9 cellular contexts compared by ENCODE assay signal in genomic region chr7:100477871-100478248, GRCh38. TPM values are rescaled to one million over a fixed set of nuclear protein-coding genes. Genes with fewer than 3 reads are reported as not detected.
DNase-seq lines count a peak whose midpoint lies in the region; ATAC-seq and TF ChIP-seq lines count a peak whose summit lies in the region.
"Had no signal": no experiment of that assay in that cellular context is flagged by ENCODE, and none has a peak within 500 bp of the region (broad histone marks: within the 10 kb centered on the region; RNA-seq: fewer than 3 reads in every experiment).

No MANE protein-coding gene starts in this region.

- H3K9me3 ChIP-seq in BE2C (no peaks in the 10 kb centered on the region), MG63 (no peaks in the 10 kb centered on the region), neural cell (ENCODE audit: low read length) (no peaks in the 10 kb centered on the region)
- no peaks in the 10 kb centered on the region for H3K9me3 ChIP-seq in effector memory CD4-positive, alpha-beta T cell (ENCODE audit: control insufficient read depth, low read length)

- peaks cover 3% of the 10 kb centered on the region for H3K4me1 ChIP-seq in BE2C
- H3K4me1 ChIP-seq in effector memory CD4-positive, alpha-beta T cell (ENCODE audit: control insufficient read depth, insufficient read depth, low read length, poor library complexity, severe bottlenecking): peaks cover 53% of the 10 kb centered on the region

- H3K27ac ChIP-seq in effector memory CD4-positive, alpha-beta T cell (ENCODE audit: insufficient read depth, low read length, poor library complexity, severe bottlenecking): peak overlapping the region; percentile 88
- no peak overlapping the region for H3K27ac ChIP-seq in neural cell (ENCODE audit: low read length)

- no peak overlapping the region for H3K4me2 ChIP-seq in neural cell (ENCODE audit: low read length)

- H3K27me3 ChIP-seq in BE2C (no peaks in the 10 kb centered on the region), MG63 (no peaks in the 10 kb centered on the region), neural cell (ENCODE audit: insufficient read depth, low read depth, low read length) (no peaks in the 10 kb centered on the region)
- no peaks in the 10 kb centered on the region for H3K27me3 ChIP-seq in effector memory CD4-positive, alpha-beta T cell (replicated peaks; ENCODE audit: control insufficient read depth, insufficient read depth, low read length, poor library complexity, severe bottlenecking)

- peak overlapping the region; percentile 91 for H3K4me3 ChIP-seq in BE2C (ENCODE audit: low read depth, low read length)
- peak overlapping the region; percentile 78 for H3K4me3 ChIP-seq in MG63
- H3K4me3 ChIP-seq in effector memory CD4-positive, alpha-beta T cell (ENCODE audit: insufficient read depth, low read depth, low read length, poor library complexity, severe bottlenecking): peak overlapping the region; percentile 98
- peak overlapping the region; percentile 96 for H3K4me3 ChIP-seq in neural cell (ENCODE audit: low read length)

- DNase-seq in BE2C: no peak
- no peak for DNase-seq in MG63
- no peak for DNase-seq in effector memory CD4-positive, alpha-beta T cell
- DNase-seq in NCI-H510A (lab: John Stamatoyannopoulos, UW): no peak
- no peak for DNase-seq in CD1c-positive myeloid dendritic cell (ENCODE audit: extremely low spot score)
- no peak for DNase-seq in left lobe of liver (ENCODE audit: low spot score)
- no peak for DNase-seq in NCI-H526 treated with DMSO at 0.1 percent for 48 hours (lab: John Stamatoyannopoulos, UW)

- no peak for TF ChIP-seq RAD21 in neural cell (conservative IDR thresholded peaks at IDR 0.05)

- no peaks in the 10 kb centered on the region for H3F3A ChIP-seq in neural cell (ENCODE audit: insufficient read depth, low read length, poor library complexity, severe bottlenecking)

- H2AFZ ChIP-seq in neural cell (ENCODE audit: low read depth, low read length): no peak overlapping the region

- H3K79me2 ChIP-seq in neural cell (replicated peaks; ENCODE audit: insufficient read depth, low read length): no peaks in the 10 kb centered on the region

- TF ChIP-seq EP300 in neural cell (conservative IDR thresholded peaks at IDR 0.05; ENCODE audit: poor library complexity, severe bottlenecking): no peak

- no peaks in the 10 kb centered on the region for H4K20me1 ChIP-seq in neural cell (ENCODE audit: insufficient read depth)

- no peak for ATAC-seq in left lobe of liver

- H3K36me3 ChIP-seq in BE2C (peaks cover 13% of the 10 kb centered on the region), MG63 (peaks cover 6% of the 10 kb centered on the region), neural cell (ENCODE audit: insufficient read depth, low read length) (no peaks in the 10 kb centered on the region)
- H3K36me3 ChIP-seq in effector memory CD4-positive, alpha-beta T cell (ENCODE audit: control insufficient read depth, insufficient read depth, low read length): peaks cover 17% of the 10 kb centered on the region

- H3K9ac ChIP-seq in neural cell (ENCODE audit: low read length): peak overlapping the region; percentile 71

- H3K9me2 ChIP-seq in neural cell (ENCODE audit: insufficient read depth, low read length): no peaks in the 10 kb centered on the region

- no peak for TF ChIP-seq CTCF in BE2C (IDR thresholded peaks at IDR 0.05; ENCODE audit: low read depth, low read length)
- no peak for TF ChIP-seq CTCF in neural cell (IDR thresholded peaks at IDR 0.05; ENCODE audit: poor library complexity, severe bottlenecking)

TF ChIP-seq in neural cell, 6 proteins besides CTCF, POLR2A, EP300 and RAD21:
- TF ChIP-seq TAF1 (IDR thresholded peaks at IDR 0.05; ENCODE audit: low read depth): no peak
- TF ChIP-seq REST (IDR thresholded peaks at IDR 0.05; ENCODE audit: borderline replicate concordance): no peak
- no peak for TF ChIP-seq MXI1 (conservative IDR thresholded peaks at IDR 0.05; ENCODE audit: poor library complexity, severe bottlenecking)
- TF ChIP-seq SMC3 (conservative IDR thresholded peaks at IDR 0.05; ENCODE audit: poor library complexity): no peak
- no peak for TF ChIP-seq EZH2 (IDR thresholded peaks at IDR 0.05; ENCODE audit: borderline replicate concordance, insufficient read depth, low read length, poor library complexity, severe bottlenecking)
TF ChIP-seq in neural cell: peak in this region for 0.

RNA-seq across cellular contexts. Expression of gene TSC22D4, which starts 1.2 kb away (rescaled TPM):
- polyA plus RNA-seq in BE2C (2012; ENCODE audit: insufficient read depth, insufficient read length, low read depth): 239 TPM
- total RNA-seq in MG63 (2014; rRNA removed; shearing (Covaris generic); ENCODE audit: low replicate concordance): 5.7 and 27.7 TPM in 2 replicates
- 2.1 and 3.7 TPM in 2 replicates for polyA plus RNA-seq in neural cell
- 4.6 and 5.6 TPM in 2 replicates for polyA minus RNA-seq in neural cell
- total RNA-seq in left lobe of liver: 16.9 TPM

RNA-seq across cellular contexts. Expression of gene NYAP1, which starts 5.9 kb away (rescaled TPM):
- 24.9 TPM for polyA plus RNA-seq in BE2C (2012; ENCODE audit: insufficient read depth, insufficient read length, low read depth)
- not detected in 2 replicates for total RNA-seq in MG63 (2014; rRNA removed; shearing (Covaris generic); ENCODE audit: low replicate concordance)
- polyA plus RNA-seq in neural cell: 70.1 and 86.6 TPM in 2 replicates
- 53.9 and 71.1 TPM in 2 replicates for polyA minus RNA-seq in neural cell
- 0.38 TPM for total RNA-seq in left lobe of liver
- total RNA-seq: T-helper 2 cell treated with Interferon-gamma antibody and Interleukin-4, amounts not matched to agents 100 ng/mL and 5 ng/mL, for 36 hours had no signal

RNA-seq across cellular contexts. Expression of gene SPACDR, which starts 13.8 kb away (rescaled TPM):
- polyA plus RNA-seq in BE2C (2012; ENCODE audit: insufficient read depth, insufficient read length, low read depth): 0.45 TPM
- total RNA-seq in MG63 (2014; rRNA removed; shearing (Covaris generic); ENCODE audit: low replicate concordance): 0.56 TPM in 1 of 2 replicates, not detected in the other
- polyA plus RNA-seq in neural cell: not detected in 2 replicates
- polyA minus RNA-seq in neural cell: not detected in 2 replicates
- not detected for total RNA-seq in left lobe of liver

RNA-seq across cellular contexts. Expression of gene PPP1R35, which starts 41.6 kb away (rescaled TPM):
- polyA plus RNA-seq in BE2C (2012; ENCODE audit: insufficient read depth, insufficient read length, low read depth): 138 TPM
- 12.9 and 25.1 TPM in 2 replicates for total RNA-seq in MG63 (2014; rRNA removed; shearing (Covaris generic); ENCODE audit: low replicate concordance)
- polyA plus RNA-seq in neural cell: 24.0 and 33.8 TPM in 2 replicates
- 8.1 and 9.7 TPM in 2 replicates for polyA minus RNA-seq in neural cell
- 13.8 TPM for total RNA-seq in left lobe of liver

RNA-seq across cellular contexts. Expression of gene MEPCE, which starts 48.2 kb away (rescaled TPM):
- polyA plus RNA-seq in BE2C (2012; ENCODE audit: insufficient read depth, insufficient read length, low read depth): 78.8 TPM
- 46.1 and 57.3 TPM in 2 replicates for total RNA-seq in MG63 (2014; rRNA removed; shearing (Covaris generic); ENCODE audit: low replicate concordance)
- 12.1 and 15.0 TPM in 2 replicates for polyA plus RNA-seq in neural cell
- polyA minus RNA-seq in neural cell: 27.7 and 35.8 TPM in 2 replicates
- 23.1 TPM for total RNA-seq in left lobe of liver
